ENCODE assay signal across 2 cellular contexts in the genomic region with DNA sequence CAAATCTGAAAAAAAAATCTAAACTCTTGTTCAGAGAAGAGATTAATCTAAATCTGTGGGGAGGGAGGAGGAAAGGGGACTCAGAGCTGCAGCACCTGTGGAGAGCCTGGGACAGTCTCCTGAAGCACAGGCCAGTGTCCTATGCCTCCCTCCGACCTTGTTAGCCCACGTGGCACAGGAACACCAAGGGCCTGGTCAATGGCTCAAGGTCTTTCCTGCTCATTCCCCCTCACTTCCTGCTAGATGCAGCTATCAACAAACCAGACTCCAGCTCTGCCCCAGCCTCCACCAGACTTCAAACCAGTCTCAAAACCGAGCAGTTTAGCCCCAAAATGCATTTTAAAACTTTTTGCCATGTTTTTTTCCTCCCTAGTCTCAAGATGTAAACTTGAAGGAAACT.
TF ChIP-seq lines count a peak whose summit lies in the region.

No MANE protein-coding gene starts in this region.

TF ChIP-seq in A549, 52 proteins besides CTCF, POLR2A, EP300 and RAD21 (continued from another document):
- TF ChIP-seq RFX5 (IDR thresholded peaks at IDR 0.05), result no peak
- no peak for TF ChIP-seq ZSCAN20 (CRISPR knock-in tag; IDR thresholded peaks at IDR 0.05)
- TF ChIP-seq KDM5A (IDR thresholded peaks at IDR 0.05), result no peak
- TF ChIP-seq ESRRA (IDR thresholded peaks at IDR 0.05; ENCODE audit: borderline replicate concordance, low read length), result no peak
- TF ChIP-seq HOXB13 (CRISPR knock-in tag; IDR thresholded peaks at IDR 0.05; ENCODE audit: low read depth), result no peak
- TF ChIP-seq CHD4 (IDR thresholded peaks at IDR 0.05; ENCODE audit: borderline replicate concordance), result no peak
- no peak for TF ChIP-seq ZFP36 (IDR thresholded peaks at IDR 0.05; ENCODE audit: borderline replicate concordance, partially characterized antibody)
- TF ChIP-seq HOXB5 (CRISPR knock-in tag; IDR thresholded peaks at IDR 0.05), result no peak
- TF ChIP-seq KDM1A (IDR thresholded peaks at IDR 0.05; ENCODE audit: low read depth), result no peak
- no peak for TF ChIP-seq EHMT2 (IDR thresholded peaks at IDR 0.05; ENCODE audit: low read depth)
- TF ChIP-seq, protein P1, sequence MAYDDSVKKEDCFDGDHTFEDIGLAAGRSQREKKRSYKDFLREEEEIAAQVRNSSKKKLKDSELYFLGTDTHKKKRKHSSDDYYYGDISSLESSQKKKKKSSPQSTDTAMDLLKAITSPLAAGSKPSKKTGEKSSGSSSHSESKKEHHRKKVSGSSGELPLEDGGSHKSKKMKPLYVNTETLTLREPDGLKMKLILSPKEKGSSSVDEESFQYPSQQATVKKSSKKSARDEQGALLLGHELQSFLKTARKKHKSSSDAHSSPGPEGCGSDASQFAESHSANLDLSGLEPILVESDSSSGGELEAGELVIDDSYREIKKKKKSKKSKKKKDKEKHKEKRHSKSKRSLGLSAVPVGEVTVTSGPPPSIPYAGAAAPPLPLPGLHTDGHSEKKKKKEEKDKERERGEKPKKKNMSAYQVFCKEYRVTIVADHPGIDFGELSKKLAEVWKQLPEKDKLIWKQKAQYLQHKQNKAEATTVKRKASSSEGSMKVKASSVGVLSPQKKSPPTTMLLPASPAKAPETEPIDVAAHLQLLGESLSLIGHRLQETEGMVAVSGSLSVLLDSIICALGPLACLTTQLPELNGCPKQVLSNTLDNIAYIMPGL (CRISPR knock-in tag; IDR thresholded peaks at IDR 0.05; ENCODE audit: borderline replicate concordance), result no peak
- TF ChIP-seq HES2 (IDR thresholded peaks at IDR 0.05), result no peak
- no peak for TF ChIP-seq ZNF302 (CRISPR knock-in tag; IDR thresholded peaks at IDR 0.05)
- TF ChIP-seq MAFK (IDR thresholded peaks at IDR 0.05; ENCODE audit: partially characterized antibody), result no peak

TF ChIP-seq in IMR-90, 13 proteins besides CTCF, POLR2A, EP300 and RAD21:
- TF ChIP-seq USF2 (IDR thresholded peaks at IDR 0.05; ENCODE audit: low read depth, low read length), result no peak
- no peak for TF ChIP-seq BHLHE40 (IDR thresholded peaks at IDR 0.05; ENCODE audit: low read depth, low read length)
- no peak for TF ChIP-seq MAFK (IDR thresholded peaks at IDR 0.05; ENCODE audit: low read depth, low read length)
- no peak for TF ChIP-seq CHD1 (IDR thresholded peaks at IDR 0.05; ENCODE audit: low read depth, low read length)
- no peak for TF ChIP-seq NFE2L2 (IDR thresholded peaks at IDR 0.05; ENCODE audit: low read depth, low read length)
- no peak for TF ChIP-seq RFX5 (IDR thresholded peaks at IDR 0.05; ENCODE audit: low read depth, low read length)
- TF ChIP-seq, protein P2, sequence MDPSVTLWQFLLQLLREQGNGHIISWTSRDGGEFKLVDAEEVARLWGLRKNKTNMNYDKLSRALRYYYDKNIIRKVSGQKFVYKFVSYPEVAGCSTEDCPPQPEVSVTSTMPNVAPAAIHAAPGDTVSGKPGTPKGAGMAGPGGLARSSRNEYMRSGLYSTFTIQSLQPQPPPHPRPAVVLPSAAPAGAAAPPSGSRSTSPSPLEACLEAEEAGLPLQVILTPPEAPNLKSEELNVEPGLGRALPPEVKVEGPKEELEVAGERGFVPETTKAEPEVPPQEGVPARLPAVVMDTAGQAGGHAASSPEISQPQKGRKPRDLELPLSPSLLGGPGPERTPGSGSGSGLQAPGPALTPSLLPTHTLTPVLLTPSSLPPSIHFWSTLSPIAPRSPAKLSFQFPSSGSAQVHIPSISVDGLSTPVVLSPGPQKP (IDR thresholded peaks at IDR 0.05; ENCODE audit: borderline replicate concordance, low read depth, low read length), result no peak
- TF ChIP-seq FOS (IDR thresholded peaks at IDR 0.05; ENCODE audit: low read depth, low read length), result no peak
- no peak for TF ChIP-seq RCOR1 (IDR thresholded peaks at IDR 0.05; ENCODE audit: insufficient replicate concordance, low read length)
- TF ChIP-seq MAZ (IDR thresholded peaks at IDR 0.05; ENCODE audit: borderline replicate concordance, low read depth, low read length), result no peak
- no peak for TF ChIP-seq SMC3 (IDR thresholded peaks at IDR 0.05; ENCODE audit: low read depth, low read length)
- TF ChIP-seq CEBPB (IDR thresholded peaks at IDR 0.05; ENCODE audit: low read depth, low read length), result no peak
- no peak for TF ChIP-seq MXI1 (IDR thresholded peaks at IDR 0.05; ENCODE audit: borderline replicate concordance, low read depth, low read length)
